ENCODE assay signal across 9 cellular contexts in genomic region chrX:33183366-33183765, GRCh38. TPM values are rescaled to one million over a fixed set of nuclear protein-coding genes. Genes with fewer than 3 reads are reported as not detected.
A peak's percentile ranks its signal among the peaks of the same experiment; 100 is the strongest.
DNase-seq lines count a peak whose midpoint lies in the region; TF ChIP-seq lines count a peak whose summit lies in the region.
"Had no signal": no experiment of that assay in that cellular context is flagged by ENCODE, and none has a peak within 500 bp of the region (broad histone marks: within the 10 kb centered on the region; RNA-seq: fewer than 3 reads in every experiment).

No MANE protein-coding gene starts in this region.

- H3K4me1 Mint-ChIP-seq in osteocyte (ENCODE audit: unreplicated experiment): peaks cover 37% of the 10 kb centered on the region

- no peak for TF ChIP-seq CTCF in fibroblast of mammary gland (conservative IDR thresholded peaks at IDR 0.05; ENCODE audit: control insufficient read depth, insufficient read depth, low read depth, low read length)
- no peak for TF ChIP-seq CTCF in osteocyte (IDR thresholded peaks at IDR 0.05)

- peaks cover 5% of the 10 kb centered on the region for H3K36me3 Mint-ChIP-seq in osteocyte (ENCODE audit: unreplicated experiment)

- no peaks in the 10 kb centered on the region for H3K9me3 Mint-ChIP-seq in osteocyte (ENCODE audit: unreplicated experiment)

- no peak overlapping the region for H3K4me3 Mint-ChIP-seq in osteocyte (ENCODE audit: unreplicated experiment)

- peak overlapping the region; percentile 74 for H3K27ac Mint-ChIP-seq in osteocyte (ENCODE audit: unreplicated experiment)

- H3K4me3 ChIP-seq in fibroblast of mammary gland (ENCODE audit: control insufficient read depth, low read depth, low read length): no peak overlapping the region
- H3K4me3 ChIP-seq: tibial nerve had no signal

- DNase-seq in COR-L47 (lab: John Stamatoyannopoulos, UW) (peak; percentile 25), NCI-H69 (lab: John Stamatoyannopoulos, UW) (peak; percentile 63), fibroblast of mammary gland (ENCODE audit: low read depth) (peak; percentile 18), osteocyte (ENCODE audit: extremely low spot score, unreplicated experiment) (no peak), T-helper 1 cell (no peak), epidermal melanocyte (ENCODE audit: insufficient read length, low spot score) (no peak), AG08395 (ENCODE audit: low spot score) (no peak)
- no peak for DNase-seq in stimulated activated CD4-positive, alpha-beta T cell treated with anti-CD3 and anti-CD28 coated beads, Interleukin-15, amount 100 ng/mL, for 24 hours

- no peaks in the 10 kb centered on the region for H3K27me3 Mint-ChIP-seq in osteocyte (ENCODE audit: unreplicated experiment)

RNA-seq across cellular contexts. Expression of gene DMD, which starts 28.0 kb away (rescaled TPM):
- total RNA-seq in osteocyte: 317 and 334 TPM in 2 replicates

Comparison
In these comparisons a context has a peak if more than half of its experiments do, and no peak if none do; other contexts are left out.
1. DNase-seq: peak in COR-L47 (single experiment), NCI-H69 (single experiment) and fibroblast of mammary gland (single experiment); none in osteocyte (single experiment), stimulated activated CD4-positive, alpha-beta T cell treated with anti-CD3 and anti-CD28 coated beads, Interleukin-15, amount 100 ng/mL, for 24 hours (single experiment), T-helper 1 cell (0 of 5), epidermal melanocyte (single experiment) and AG08395 (single experiment).